In genomic region chr16:29848420-29849297, GRCh38 we compare ENCODE assay signal across 1 cellular context.
TF ChIP-seq lines count a peak whose summit lies in the region.

No MANE protein-coding gene starts in this region.

TF ChIP-seq in A549, 52 proteins besides CTCF, POLR2A, EP300 and RAD21 (continued from another document):
- TF ChIP-seq REST (IDR thresholded peaks at IDR 0.05): no peak
TF ChIP-seq in A549: peak in this region for 2.
